ENCODE assay signal across 8 cellular contexts in genomic region chr15:92915766-92916435, GRCh38. TPM values are rescaled to one million over a fixed set of nuclear protein-coding genes. Genes with fewer than 3 reads are reported as not detected.
A peak's percentile ranks its signal among the peaks of the same experiment; 100 is the strongest.
DNase-seq lines count a peak whose midpoint lies in the region; ATAC-seq and TF ChIP-seq lines count a peak whose summit lies in the region.

No MANE protein-coding gene starts in this region.

- H3K4me3 Mint-ChIP-seq in activated CD4-positive, alpha-beta T cell treated with anti-CD3 and anti-CD28 coated beads for 36 hours: peak overlapping the region; percentile 78
- peak overlapping the region; percentile 79 for H3K4me3 Mint-ChIP-seq in activated naive CD8-positive, alpha-beta T cell

- no peak for TF ChIP-seq CTCF in left lung (IDR thresholded peaks at IDR 0.05)

- intact Hi-C loops in activated CD4-positive, alpha-beta T cell treated with anti-CD3 and anti-CD28 coated beads for 36 hours (cut with DNase I, micrococcal nuclease): loop anchor here (1.0 to 5.0 kb wide), 4 partner anchors 9 to 34 kb away; partner anchors contain the start of gene CHD2 (in 1 of the 2)
- intact Hi-C loops in left lung (cut with DNase I): loop anchor here in 1 of 2 donors (5.0 kb wide), 1 partner anchor 114 kb away; no protein-coding TSS in a partner anchor

- H3K27me3 ChIP-seq in left lung: no peaks in the 10 kb centered on the region

- POLR2A ChIA-PET in activated CD4-positive, alpha-beta T cell treated with anti-CD3 and anti-CD28 coated beads for 36 hours (lab: Charles Lee): interaction anchor here (0.7 to 3.2 kb wide), 8 partner anchors 9 to 112 kb away, joined by 3 to 28 read pairs (median 8); partner anchors contain the start of gene CHD2

- H3K36me3 ChIP-seq in left lung: peaks cover 0 to 6% of the 10 kb centered on the region in 2 donors

- peaks cover 61 to 100% of the 10 kb centered on the region in 2 donors for H3K4me1 ChIP-seq in left lung

- H3K9me3 ChIP-seq in left lung: no peaks in the 10 kb centered on the region

- H3K27me3 Mint-ChIP-seq in activated CD4-positive, alpha-beta T cell treated with anti-CD3 and anti-CD28 coated beads for 36 hours: no peaks in the 10 kb centered on the region
- no peaks in the 10 kb centered on the region for H3K27me3 Mint-ChIP-seq in activated naive CD8-positive, alpha-beta T cell

- H3K27ac ChIP-seq in left lung: peak overlapping the region; percentile 82 to 90

- no peak for DNase-seq in activated CD4-positive, alpha-beta T cell treated with anti-CD3 and anti-CD28 coated beads for 36 hours
- no peak for DNase-seq in activated CD4-positive, alpha-beta T cell treated with anti-CD3 and anti-CD28 coated beads, Interleukin-2, amount 50 U/mL, for 1 hour
- DNase-seq in left lung (no peak), superior temporal gyrus (ENCODE audit: extremely low spot score) (peak; percentile 27), KG1 (lab: John Stamatoyannopoulos, UW) (no peak), HCEC 1CT (no peak), occipital lobe (lab: John Stamatoyannopoulos, UW) (no peak)

- peaks cover 59% of the 10 kb centered on the region for H3K36me3 Mint-ChIP-seq in activated CD4-positive, alpha-beta T cell treated with anti-CD3 and anti-CD28 coated beads for 36 hours (ENCODE audit: low read depth)
- peaks cover 11% of the 10 kb centered on the region for H3K36me3 Mint-ChIP-seq in activated naive CD8-positive, alpha-beta T cell

- H3K4me3 ChIP-seq in left lung: no peak overlapping the region

- H3K27ac Mint-ChIP-seq in activated CD4-positive, alpha-beta T cell treated with anti-CD3 and anti-CD28 coated beads for 36 hours: peak overlapping the region; percentile 95
- H3K27ac Mint-ChIP-seq in activated naive CD8-positive, alpha-beta T cell: peak overlapping the region; percentile 99

- ATAC-seq in activated CD4-positive, alpha-beta T cell treated with anti-CD3 and anti-CD28 coated beads for 36 hours: peak; percentile 31
- no peak for ATAC-seq in left lung

- no peaks in the 10 kb centered on the region for H3K9me3 Mint-ChIP-seq in activated CD4-positive, alpha-beta T cell treated with anti-CD3 and anti-CD28 coated beads for 36 hours (ENCODE audit: low read depth)
- H3K9me3 Mint-ChIP-seq in activated naive CD8-positive, alpha-beta T cell (ENCODE audit: low read depth): no peaks in the 10 kb centered on the region

- peaks cover 86% of the 10 kb centered on the region for H3K4me1 Mint-ChIP-seq in activated CD4-positive, alpha-beta T cell treated with anti-CD3 and anti-CD28 coated beads for 36 hours
- H3K4me1 Mint-ChIP-seq in activated naive CD8-positive, alpha-beta T cell (ENCODE audit: low read depth): peaks cover 84% of the 10 kb centered on the region

- CTCF ChIA-PET in activated CD4-positive, alpha-beta T cell treated with anti-CD3 and anti-CD28 coated beads for 36 hours (lab: Charles Lee): interaction anchor here (0.9 to 6.1 kb wide), 18 partner anchors 9 to 118 kb away, joined by 3 to 87 read pairs (median 6); partner anchors contain the start of gene CHD2

RNA-seq across cellular contexts. Expression of gene CHD2, which starts 15.8 kb away (rescaled TPM):
- total RNA-seq in activated CD4-positive, alpha-beta T cell treated with anti-CD3 and anti-CD28 coated beads for 36 hours: 100 to 1,000 TPM; 118 to 149 TPM
- total RNA-seq in left lung (100 to 1,000 TPM; 128 to 135 TPM), occipital lobe (165 TPM)
